In genomic region chr17:13478326-13478830, GRCh38 we compare ENCODE assay signal across 17 cellular contexts.
DNase-seq lines count a peak whose midpoint lies in the region; ATAC-seq and TF ChIP-seq lines count a peak whose summit lies in the region.
"Had no signal": no experiment of that assay in that cellular context is flagged by ENCODE, and none has a peak within 500 bp of the region (broad histone marks: within the 10 kb centered on the region; RNA-seq: fewer than 3 reads in every experiment).

No MANE protein-coding gene starts in this region.

- 11% methylated on average over 2 of the region's 2 CpGs for WGBS in smooth muscle cell (ENCODE audit: low lambda C conversion rate)

- H3K4me1 ChIP-seq in smooth muscle cell (ENCODE audit: low read depth), result peaks cover 4% of the 10 kb centered on the region
- H3K4me1 ChIP-seq: A549 had no signal

- peak overlapping the region; percentile 66 for H3K27ac ChIP-seq in smooth muscle cell (ENCODE audit: low read depth)
- H3K27ac ChIP-seq: A549, BLaER1, HL-60 had no signal

- H3K4me3 ChIP-seq in HFF-Myc (replicated peaks; ENCODE audit: low read depth, low read length) (no peak overlapping the region), fibroblast of the aortic adventitia (ENCODE audit: low read depth, low read length) (no peak overlapping the region), smooth muscle cell (no peak overlapping the region)
- H3K4me3 ChIP-seq: A549, BLaER1, GM23338 had no signal

- H2AFZ ChIP-seq in smooth muscle cell (ENCODE audit: low read depth), result no peak overlapping the region
- H2AFZ ChIP-seq: GM23338 had no signal

- no peaks in the 10 kb centered on the region for H3K36me3 ChIP-seq in smooth muscle cell (ENCODE audit: low read depth)

- peaks cover 2% of the 10 kb centered on the region for H3K27me3 Mint-ChIP-seq in osteocyte (ENCODE audit: unreplicated experiment)

- ATAC-seq in HG03521 (IDR thresholded peaks at IDR 0.05; ENCODE audit: unreplicated experiment), result no peak
- ATAC-seq: A549, GM23338 had no signal

- H3K4me2 ChIP-seq in smooth muscle cell, result peak overlapping the region; percentile 49
- H3K4me2 ChIP-seq: A549, BLaER1, GM23338 had no signal

- no peak overlapping the region for H3K4me3 Mint-ChIP-seq in osteocyte (ENCODE audit: unreplicated experiment)
- H3K4me3 Mint-ChIP-seq: CD8-positive, alpha-beta memory T cell; GM23338 had no signal

- H3K36me3 Mint-ChIP-seq in osteocyte (ENCODE audit: unreplicated experiment), result no peaks in the 10 kb centered on the region
- H3K36me3 Mint-ChIP-seq: CD8-positive, alpha-beta memory T cell had no signal

- no peak overlapping the region for H3K27ac Mint-ChIP-seq in osteocyte (ENCODE audit: unreplicated experiment)
- H3K27ac Mint-ChIP-seq: CD8-positive, alpha-beta memory T cell; GM23338 had no signal

- no peaks in the 10 kb centered on the region for H3K79me2 ChIP-seq in smooth muscle cell (ENCODE audit: low read depth)

- no peaks in the 10 kb centered on the region for H3K27me3 ChIP-seq in smooth muscle cell (ENCODE audit: low read depth)
- H3K27me3 ChIP-seq: BLaER1 had no signal

- peaks cover 12% of the 10 kb centered on the region for H3K9me3 Mint-ChIP-seq in osteocyte (ENCODE audit: unreplicated experiment)

- H3K9me3 ChIP-seq in smooth muscle cell (replicated peaks; ENCODE audit: low read depth), result peaks cover 6% of the 10 kb centered on the region
- H3K9me3 ChIP-seq: Caco-2 had no signal

- H3K9ac ChIP-seq in smooth muscle cell (ENCODE audit: low read depth), result no peak overlapping the region
- H3K9ac ChIP-seq: BLaER1 had no signal

- peaks cover 8% of the 10 kb centered on the region for H3K4me1 Mint-ChIP-seq in osteocyte (ENCODE audit: unreplicated experiment)
- H3K4me1 Mint-ChIP-seq: CD8-positive, alpha-beta memory T cell; GM23338 had no signal

- TF ChIP-seq CTCF in HFF-Myc (IDR thresholded peaks at IDR 0.05; ENCODE audit: low read depth, low read length, missing control alignments) (no peak), fibroblast of the aortic adventitia (IDR thresholded peaks at IDR 0.05; ENCODE audit: insufficient read depth, low read length) (no peak), smooth muscle cell (IDR thresholded peaks at IDR 0.05; ENCODE audit: borderline replicate concordance, insufficient read depth, poor library complexity, severe bottlenecking) (no peak), osteocyte (IDR thresholded peaks at IDR 0.05) (no peak)

- H3F3A ChIP-seq in smooth muscle cell (ENCODE audit: low read depth), result peaks cover 33% of the 10 kb centered on the region

- H4K20me1 ChIP-seq in smooth muscle cell (ENCODE audit: low read depth), result no peaks in the 10 kb centered on the region
- H4K20me1 ChIP-seq: BLaER1 had no signal

- peak; percentile 90 for DNase-seq in EH (ENCODE audit: low read depth)
- peak; percentile 5 for DNase-seq in HFF-Myc (ENCODE audit: extremely low read depth, low read depth)
- DNase-seq in fibroblast of the aortic adventitia (ENCODE audit: low read depth), result peak; percentile 2
- DNase-seq in smooth muscle cell (lab: John Stamatoyannopoulos, UW; ENCODE audit: unreplicated experiment), result no peak
- no peak for DNase-seq in NCI-H1092 (lab: John Stamatoyannopoulos, UW)
- DNase-seq in osteocyte (ENCODE audit: extremely low spot score, unreplicated experiment), result no peak
- DNase-seq: Caco-2; CD8-positive, alpha-beta memory T cell; DND-41; GF-D8; H7; KBM-7 had no signal

Comparison
In these comparisons a context has a peak if more than half of its experiments do, and no peak if none do; other contexts are left out.
1. DNase-seq: peak in EH (single experiment), HFF-Myc (single experiment) and fibroblast of the aortic adventitia (single experiment); none in smooth muscle cell (single experiment), NCI-H1092 (single experiment) and osteocyte (single experiment).